ENCODE assay signal across 28 cellular contexts in genomic region chr2:96186562-96186961, GRCh38. TPM values are rescaled to one million over a fixed set of nuclear protein-coding genes. Genes with fewer than 3 reads are reported as not detected.
"Had no signal": no experiment of that assay in that cellular context is flagged by ENCODE, and none has a peak within 500 bp of the region (broad histone marks: within the 10 kb centered on the region; RNA-seq: fewer than 3 reads in every experiment).

No MANE protein-coding gene starts in this region.

- H3K4me1 ChIP-seq: body of pancreas, gastroesophageal sphincter, left lung, prostate gland, tibial nerve had no signal

- DNase-seq: activated CD4-positive, alpha-beta memory T cell treated with anti-CD3 and anti-CD28 coated beads, Interleukin-2, amount 10 ng/mL, durations not matched to agents 7 days and 5 days; activated CD4-positive, alpha-beta T cell treated with anti-CD3 and anti-CD28 coated beads, Interleukin-2, amount 10 ng/mL, durations not matched to agents 24 days and 14 days; activated CD4-positive, CD25-positive, alpha-beta regulatory T cell treated with anti-CD3 and anti-CD28 coated beads, Interleukin-2, amount 50 U/mL, for 72 hours; activated effector memory CD4-positive, alpha-beta T cell treated with Interleukin-2 at 50 U/mL for 16 hours; activated naive CD4-positive, alpha-beta T cell treated with Interleukin-2 at 50 U/mL for 16 hours; anterior cingulate cortex; body of pancreas; cortex of kidney; effector memory CD8-positive, alpha-beta T cell; kidney glomerular epithelial cell; left lung; naive B cell; nephron progenitor cell; ovary; stimulated activated CD4-positive, alpha-beta T cell treated with anti-CD3 and anti-CD28 coated beads, Interleukin-2, amount 100 ng/mL, for 48 hours; stimulated activated naive CD4-positive, alpha-beta T cell treated with Interleukin-2 at 50 U/mL for 16 hours; T-helper 17 cell; T1000 had no signal

- H3K4me1 Mint-ChIP-seq: nephron progenitor cell had no signal

- ATAC-seq: body of pancreas; effector memory CD8-positive, alpha-beta T cell; gastroesophageal sphincter; left lung; T-helper 17 cell had no signal

- H3K27me3 ChIP-seq: body of pancreas, gastroesophageal sphincter, left lung, neutrophil, ovary, tibial nerve had no signal

- H3K27ac Mint-ChIP-seq: activated CD4-positive, alpha-beta memory T cell treated with anti-CD3 and anti-CD28 coated beads, Interleukin-2, amount 10 ng/mL, durations not matched to agents 7 days and 5 days; activated CD4-positive, alpha-beta T cell treated with anti-CD3 and anti-CD28 coated beads, Interleukin-2, amount 10 ng/mL, durations not matched to agents 24 days and 14 days; activated naive CD8-positive, alpha-beta T cell; effector memory CD8-positive, alpha-beta T cell; nephron progenitor cell; T-helper 17 cell had no signal

- H3K36me3 ChIP-seq: ovary had no signal

- H3K4me3 ChIP-seq: body of pancreas, gastroesophageal sphincter, left lung, ovary, prostate gland, tibial nerve had no signal

- H3K9me3 Mint-ChIP-seq: activated CD4-positive, alpha-beta memory T cell treated with anti-CD3 and anti-CD28 coated beads, Interleukin-2, amount 10 ng/mL, durations not matched to agents 7 days and 5 days; activated CD4-positive, alpha-beta T cell treated with anti-CD3 and anti-CD28 coated beads, Interleukin-2, amount 10 ng/mL, durations not matched to agents 24 days and 14 days; effector memory CD8-positive, alpha-beta T cell; nephron progenitor cell had no signal

- H3K9me3 ChIP-seq: body of pancreas, gastroesophageal sphincter, left lung, neutrophil, ovary, prostate gland, tibial nerve had no signal

- H3K27ac ChIP-seq: body of pancreas, gastroesophageal sphincter, neutrophil, ovary, prostate gland, tibial nerve had no signal

- H3K27me3 Mint-ChIP-seq: activated CD4-positive, alpha-beta memory T cell treated with anti-CD3 and anti-CD28 coated beads, Interleukin-2, amount 10 ng/mL, durations not matched to agents 7 days and 5 days; activated CD4-positive, alpha-beta T cell treated with anti-CD3 and anti-CD28 coated beads, Interleukin-2, amount 10 ng/mL, durations not matched to agents 24 days and 14 days; activated naive CD8-positive, alpha-beta T cell; effector memory CD8-positive, alpha-beta T cell; naive B cell; T-helper 17 cell had no signal

- H3K4me3 Mint-ChIP-seq: activated CD4-positive, alpha-beta memory T cell treated with anti-CD3 and anti-CD28 coated beads, Interleukin-2, amount 10 ng/mL, durations not matched to agents 7 days and 5 days; activated CD4-positive, alpha-beta T cell treated with anti-CD3 and anti-CD28 coated beads, Interleukin-2, amount 10 ng/mL, durations not matched to agents 24 days and 14 days; activated naive CD8-positive, alpha-beta T cell; effector memory CD8-positive, alpha-beta T cell; naive B cell; nephron progenitor cell; T-helper 17 cell had no signal

RNA-seq across cellular contexts. Expression of gene ASTL, which starts 48.3 kb away (rescaled TPM):
- total RNA-seq: body of pancreas, cerebellum, gastroesophageal sphincter, left lung, lung microvascular endothelial cell, mucosa of gallbladder, temporal lobe, ureter had no signal
